Comparison of ENCODE assay signal across 1 cellular context in genomic region chr3:33315826-33316225, GRCh38.
TF ChIP-seq lines count a peak whose summit lies in the region.

No MANE protein-coding gene starts in this region.

TF ChIP-seq in Ishikawa, 13 proteins besides CTCF, POLR2A, EP300 and RAD21 (continued from another document):
- TF ChIP-seq REST (IDR thresholded peaks at IDR 0.05; ENCODE audit: low read depth), result no peak
